In the genomic region with DNA sequence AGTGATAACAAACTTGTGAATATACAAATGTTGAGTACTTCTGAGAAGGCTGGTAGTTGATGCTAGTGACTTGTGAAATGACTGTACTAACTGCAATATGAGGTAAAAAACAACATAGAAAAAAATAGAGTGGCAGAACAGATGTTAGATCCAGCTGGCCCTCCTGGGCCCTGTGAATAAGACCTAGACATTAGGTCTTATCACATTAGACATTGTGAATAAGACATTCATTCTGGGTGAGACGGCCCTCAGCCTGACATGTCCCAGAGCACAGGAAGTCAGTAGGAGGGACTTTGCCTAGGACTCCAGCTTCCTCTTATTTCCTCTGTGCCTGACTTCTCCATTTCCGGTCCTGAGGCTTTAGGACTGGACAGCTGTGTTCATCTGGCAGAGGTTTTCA, we compare ENCODE assay signal across 3 cellular contexts.
TF ChIP-seq lines count a peak whose summit lies in the region.

No MANE protein-coding gene starts in this region.

TF ChIP-seq in SK-N-SH, 30 proteins besides CTCF, POLR2A, EP300 and RAD21:
- TF ChIP-seq GABPA (IDR thresholded peaks at IDR 0.05; ENCODE audit: low read depth) (peak; percentile 64), YY1 (IDR thresholded peaks at IDR 0.05; ENCODE audit: low read depth) (no peak), TCF12 (IDR thresholded peaks at IDR 0.05) (peak; percentile 16; the same call in 1 of the 2 replicates)
TF ChIP-seq in SK-N-SH: peak in this region for 2.

TF ChIP-seq in SK-N-SH treated with all-trans-retinoic acid at 6 μM for 48 hours, 23 proteins besides CTCF, POLR2A, EP300 and RAD21:
- no peak for TF ChIP-seq ZNF565 (CRISPR knock-in tag; conservative IDR thresholded peaks at IDR 0.05; ENCODE audit: low read depth)
- no peak for TF ChIP-seq ESRRG (CRISPR knock-in tag; IDR thresholded peaks at IDR 0.05)
- no peak for TF ChIP-seq GLIS3 (CRISPR knock-in tag; IDR thresholded peaks at IDR 0.05)
- no peak for TF ChIP-seq PPARA (CRISPR knock-in tag; IDR thresholded peaks at IDR 0.05; ENCODE audit: borderline replicate concordance)
- no peak for TF ChIP-seq TOX (CRISPR knock-in tag; IDR thresholded peaks at IDR 0.05; ENCODE audit: borderline replicate concordance)
- no peak for TF ChIP-seq CSDC2 (CRISPR knock-in tag; IDR thresholded peaks at IDR 0.05)
- TF ChIP-seq, protein P1, sequence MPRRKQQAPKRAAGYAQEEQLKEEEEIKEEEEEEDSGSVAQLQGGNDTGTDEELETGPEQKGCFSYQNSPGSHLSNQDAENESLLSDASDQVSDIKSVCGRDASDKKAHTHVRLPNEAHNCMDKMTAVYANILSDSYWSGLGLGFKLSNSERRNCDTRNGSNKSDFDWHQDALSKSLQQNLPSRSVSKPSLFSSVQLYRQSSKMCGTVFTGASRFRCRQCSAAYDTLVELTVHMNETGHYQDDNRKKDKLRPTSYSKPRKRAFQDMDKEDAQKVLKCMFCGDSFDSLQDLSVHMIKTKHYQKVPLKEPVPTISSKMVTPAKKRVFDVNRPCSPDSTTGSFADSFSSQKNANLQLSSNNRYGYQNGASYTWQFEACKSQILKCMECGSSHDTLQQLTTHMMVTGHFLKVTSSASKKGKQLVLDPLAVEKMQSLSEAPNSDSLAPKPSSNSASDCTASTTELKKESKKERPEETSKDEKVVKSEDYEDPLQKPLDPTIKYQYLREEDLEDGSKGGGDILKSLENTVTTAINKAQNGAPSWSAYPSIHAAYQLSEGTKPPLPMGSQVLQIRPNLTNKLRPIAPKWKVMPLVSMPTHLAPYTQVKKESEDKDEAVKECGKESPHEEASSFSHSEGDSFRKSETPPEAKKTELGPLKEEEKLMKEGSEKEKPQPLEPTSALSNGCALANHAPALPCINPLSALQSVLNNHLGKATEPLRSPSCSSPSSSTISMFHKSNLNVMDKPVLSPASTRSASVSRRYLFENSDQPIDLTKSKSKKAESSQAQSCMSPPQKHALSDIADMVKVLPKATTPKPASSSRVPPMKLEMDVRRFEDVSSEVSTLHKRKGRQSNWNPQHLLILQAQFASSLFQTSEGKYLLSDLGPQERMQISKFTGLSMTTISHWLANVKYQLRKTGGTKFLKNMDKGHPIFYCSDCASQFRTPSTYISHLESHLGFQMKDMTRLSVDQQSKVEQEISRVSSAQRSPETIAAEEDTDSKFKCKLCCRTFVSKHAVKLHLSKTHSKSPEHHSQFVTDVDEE (CRISPR knock-in tag; IDR thresholded peaks at IDR 0.05) = no peak
TF ChIP-seq in SK-N-SH treated with all-trans-retinoic acid at 6 μM for 48 hours: peak in this region for 0.

TF ChIP-seq in K562, 482 proteins besides CTCF, POLR2A, EP300 and RAD21 (continues in another document):
- TF ChIP-seq, protein P2, sequence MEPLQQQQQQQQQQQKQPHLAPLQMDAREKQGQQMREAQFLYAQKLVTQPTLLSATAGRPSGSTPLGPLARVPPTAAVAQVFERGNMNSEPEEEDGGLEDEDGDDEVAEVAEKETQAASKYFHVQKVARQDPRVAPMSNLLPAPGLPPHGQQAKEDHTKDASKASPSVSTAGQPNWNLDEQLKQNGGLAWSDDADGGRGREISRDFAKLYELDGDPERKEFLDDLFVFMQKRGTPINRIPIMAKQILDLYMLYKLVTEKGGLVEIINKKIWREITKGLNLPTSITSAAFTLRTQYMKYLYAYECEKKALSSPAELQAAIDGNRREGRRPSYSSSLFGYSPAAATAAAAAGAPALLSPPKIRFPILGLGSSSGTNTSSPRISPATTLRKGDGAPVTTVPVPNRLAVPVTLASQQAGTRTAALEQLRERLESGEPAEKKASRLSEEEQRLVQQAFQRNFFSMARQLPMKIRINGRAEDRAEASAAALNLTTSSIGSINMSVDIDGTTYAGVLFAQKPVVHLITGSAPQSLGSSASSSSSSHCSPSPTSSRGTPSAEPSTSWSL (CRISPR knock-in tag; IDR thresholded peaks at IDR 0.05; ENCODE audit: borderline replicate concordance) = no peak
- no peak for TF ChIP-seq NR4A1 (CRISPR knock-in tag; IDR thresholded peaks at IDR 0.05)
- TF ChIP-seq NR4A1 (tag; IDR thresholded peaks at IDR 0.05) = no peak
- TF ChIP-seq EHMT2 (IDR thresholded peaks at IDR 0.05) = no peak
- no peak for TF ChIP-seq FUS (optimal IDR thresholded peaks at IDR 0.05; ENCODE audit: low read depth, low read length)
- TF ChIP-seq, protein P3, sequence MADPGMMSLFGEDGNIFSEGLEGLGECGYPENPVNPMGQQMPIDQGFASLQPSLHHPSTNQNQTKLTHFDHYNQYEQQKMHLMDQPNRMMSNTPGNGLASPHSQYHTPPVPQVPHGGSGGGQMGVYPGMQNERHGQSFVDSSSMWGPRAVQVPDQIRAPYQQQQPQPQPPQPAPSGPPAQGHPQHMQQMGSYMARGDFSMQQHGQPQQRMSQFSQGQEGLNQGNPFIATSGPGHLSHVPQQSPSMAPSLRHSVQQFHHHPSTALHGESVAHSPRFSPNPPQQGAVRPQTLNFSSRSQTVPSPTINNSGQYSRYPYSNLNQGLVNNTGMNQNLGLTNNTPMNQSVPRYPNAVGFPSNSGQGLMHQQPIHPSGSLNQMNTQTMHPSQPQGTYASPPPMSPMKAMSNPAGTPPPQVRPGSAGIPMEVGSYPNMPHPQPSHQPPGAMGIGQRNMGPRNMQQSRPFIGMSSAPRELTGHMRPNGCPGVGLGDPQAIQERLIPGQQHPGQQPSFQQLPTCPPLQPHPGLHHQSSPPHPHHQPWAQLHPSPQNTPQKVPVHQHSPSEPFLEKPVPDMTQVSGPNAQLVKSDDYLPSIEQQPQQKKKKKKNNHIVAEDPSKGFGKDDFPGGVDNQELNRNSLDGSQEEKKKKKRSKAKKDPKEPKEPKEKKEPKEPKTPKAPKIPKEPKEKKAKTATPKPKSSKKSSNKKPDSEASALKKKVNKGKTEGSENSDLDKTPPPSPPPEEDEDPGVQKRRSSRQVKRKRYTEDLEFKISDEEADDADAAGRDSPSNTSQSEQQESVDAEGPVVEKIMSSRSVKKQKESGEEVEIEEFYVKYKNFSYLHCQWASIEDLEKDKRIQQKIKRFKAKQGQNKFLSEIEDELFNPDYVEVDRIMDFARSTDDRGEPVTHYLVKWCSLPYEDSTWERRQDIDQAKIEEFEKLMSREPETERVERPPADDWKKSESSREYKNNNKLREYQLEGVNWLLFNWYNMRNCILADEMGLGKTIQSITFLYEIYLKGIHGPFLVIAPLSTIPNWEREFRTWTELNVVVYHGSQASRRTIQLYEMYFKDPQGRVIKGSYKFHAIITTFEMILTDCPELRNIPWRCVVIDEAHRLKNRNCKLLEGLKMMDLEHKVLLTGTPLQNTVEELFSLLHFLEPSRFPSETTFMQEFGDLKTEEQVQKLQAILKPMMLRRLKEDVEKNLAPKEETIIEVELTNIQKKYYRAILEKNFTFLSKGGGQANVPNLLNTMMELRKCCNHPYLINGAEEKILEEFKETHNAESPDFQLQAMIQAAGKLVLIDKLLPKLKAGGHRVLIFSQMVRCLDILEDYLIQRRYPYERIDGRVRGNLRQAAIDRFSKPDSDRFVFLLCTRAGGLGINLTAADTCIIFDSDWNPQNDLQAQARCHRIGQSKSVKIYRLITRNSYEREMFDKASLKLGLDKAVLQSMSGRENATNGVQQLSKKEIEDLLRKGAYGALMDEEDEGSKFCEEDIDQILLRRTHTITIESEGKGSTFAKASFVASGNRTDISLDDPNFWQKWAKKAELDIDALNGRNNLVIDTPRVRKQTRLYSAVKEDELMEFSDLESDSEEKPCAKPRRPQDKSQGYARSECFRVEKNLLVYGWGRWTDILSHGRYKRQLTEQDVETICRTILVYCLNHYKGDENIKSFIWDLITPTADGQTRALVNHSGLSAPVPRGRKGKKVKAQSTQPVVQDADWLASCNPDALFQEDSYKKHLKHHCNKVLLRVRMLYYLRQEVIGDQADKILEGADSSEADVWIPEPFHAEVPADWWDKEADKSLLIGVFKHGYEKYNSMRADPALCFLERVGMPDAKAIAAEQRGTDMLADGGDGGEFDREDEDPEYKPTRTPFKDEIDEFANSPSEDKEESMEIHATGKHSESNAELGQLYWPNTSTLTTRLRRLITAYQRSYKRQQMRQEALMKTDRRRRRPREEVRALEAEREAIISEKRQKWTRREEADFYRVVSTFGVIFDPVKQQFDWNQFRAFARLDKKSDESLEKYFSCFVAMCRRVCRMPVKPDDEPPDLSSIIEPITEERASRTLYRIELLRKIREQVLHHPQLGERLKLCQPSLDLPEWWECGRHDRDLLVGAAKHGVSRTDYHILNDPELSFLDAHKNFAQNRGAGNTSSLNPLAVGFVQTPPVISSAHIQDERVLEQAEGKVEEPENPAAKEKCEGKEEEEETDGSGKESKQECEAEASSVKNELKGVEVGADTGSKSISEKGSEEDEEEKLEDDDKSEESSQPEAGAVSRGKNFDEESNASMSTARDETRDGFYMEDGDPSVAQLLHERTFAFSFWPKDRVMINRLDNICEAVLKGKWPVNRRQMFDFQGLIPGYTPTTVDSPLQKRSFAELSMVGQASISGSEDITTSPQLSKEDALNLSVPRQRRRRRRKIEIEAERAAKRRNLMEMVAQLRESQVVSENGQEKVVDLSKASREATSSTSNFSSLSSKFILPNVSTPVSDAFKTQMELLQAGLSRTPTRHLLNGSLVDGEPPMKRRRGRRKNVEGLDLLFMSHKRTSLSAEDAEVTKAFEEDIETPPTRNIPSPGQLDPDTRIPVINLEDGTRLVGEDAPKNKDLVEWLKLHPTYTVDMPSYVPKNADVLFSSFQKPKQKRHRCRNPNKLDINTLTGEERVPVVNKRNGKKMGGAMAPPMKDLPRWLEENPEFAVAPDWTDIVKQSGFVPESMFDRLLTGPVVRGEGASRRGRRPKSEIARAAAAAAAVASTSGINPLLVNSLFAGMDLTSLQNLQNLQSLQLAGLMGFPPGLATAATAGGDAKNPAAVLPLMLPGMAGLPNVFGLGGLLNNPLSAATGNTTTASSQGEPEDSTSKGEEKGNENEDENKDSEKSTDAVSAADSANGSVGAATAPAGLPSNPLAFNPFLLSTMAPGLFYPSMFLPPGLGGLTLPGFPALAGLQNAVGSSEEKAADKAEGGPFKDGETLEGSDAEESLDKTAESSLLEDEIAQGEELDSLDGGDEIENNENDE (IDR thresholded peaks at IDR 0.05; ENCODE audit: low read depth, low read length) = no peak
- TF ChIP-seq GABPA (tag; conservative IDR thresholded peaks at IDR 0.05; ENCODE audit: low read depth) = peak; percentile 83
- no peak for TF ChIP-seq SIX5 (IDR thresholded peaks at IDR 0.05; ENCODE audit: borderline replicate concordance in 1 of 2, insufficient read depth in 1 of 2, low read depth in 1 of 2, low read length in 2 of 2)
- peak; percentile 67; the same call in 1 of the 2 replicates for TF ChIP-seq GABPB1 (CRISPR knock-in tag; IDR thresholded peaks at IDR 0.05)
- TF ChIP-seq POU5F1 (IDR thresholded peaks at IDR 0.05; ENCODE audit: borderline replicate concordance, low read depth, low read length, partially characterized antibody) = no peak
- TF ChIP-seq, protein P4, sequence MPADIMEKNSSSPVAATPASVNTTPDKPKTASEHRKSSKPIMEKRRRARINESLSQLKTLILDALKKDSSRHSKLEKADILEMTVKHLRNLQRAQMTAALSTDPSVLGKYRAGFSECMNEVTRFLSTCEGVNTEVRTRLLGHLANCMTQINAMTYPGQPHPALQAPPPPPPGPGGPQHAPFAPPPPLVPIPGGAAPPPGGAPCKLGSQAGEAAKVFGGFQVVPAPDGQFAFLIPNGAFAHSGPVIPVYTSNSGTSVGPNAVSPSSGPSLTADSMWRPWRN (IDR thresholded peaks at IDR 0.05; ENCODE audit: low read depth) = no peak
- TF ChIP-seq FOSL1 (tag; conservative IDR thresholded peaks at IDR 0.05) = no peak
- TF ChIP-seq CREBBP (IDR thresholded peaks at IDR 0.05; ENCODE audit: low read depth, low read length) = no peak
- TF ChIP-seq, protein P5, sequence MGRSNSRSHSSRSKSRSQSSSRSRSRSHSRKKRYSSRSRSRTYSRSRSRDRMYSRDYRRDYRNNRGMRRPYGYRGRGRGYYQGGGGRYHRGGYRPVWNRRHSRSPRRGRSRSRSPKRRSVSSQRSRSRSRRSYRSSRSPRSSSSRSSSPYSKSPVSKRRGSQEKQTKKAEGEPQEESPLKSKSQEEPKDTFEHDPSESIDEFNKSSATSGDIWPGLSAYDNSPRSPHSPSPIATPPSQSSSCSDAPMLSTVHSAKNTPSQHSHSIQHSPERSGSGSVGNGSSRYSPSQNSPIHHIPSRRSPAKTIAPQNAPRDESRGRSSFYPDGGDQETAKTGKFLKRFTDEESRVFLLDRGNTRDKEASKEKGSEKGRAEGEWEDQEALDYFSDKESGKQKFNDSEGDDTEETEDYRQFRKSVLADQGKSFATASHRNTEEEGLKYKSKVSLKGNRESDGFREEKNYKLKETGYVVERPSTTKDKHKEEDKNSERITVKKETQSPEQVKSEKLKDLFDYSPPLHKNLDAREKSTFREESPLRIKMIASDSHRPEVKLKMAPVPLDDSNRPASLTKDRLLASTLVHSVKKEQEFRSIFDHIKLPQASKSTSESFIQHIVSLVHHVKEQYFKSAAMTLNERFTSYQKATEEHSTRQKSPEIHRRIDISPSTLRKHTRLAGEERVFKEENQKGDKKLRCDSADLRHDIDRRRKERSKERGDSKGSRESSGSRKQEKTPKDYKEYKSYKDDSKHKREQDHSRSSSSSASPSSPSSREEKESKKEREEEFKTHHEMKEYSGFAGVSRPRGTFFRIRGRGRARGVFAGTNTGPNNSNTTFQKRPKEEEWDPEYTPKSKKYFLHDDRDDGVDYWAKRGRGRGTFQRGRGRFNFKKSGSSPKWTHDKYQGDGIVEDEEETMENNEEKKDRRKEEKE (IDR thresholded peaks at IDR 0.05; ENCODE audit: borderline replicate concordance in 1 of 2, control insufficient read depth in 1 of 2, low read depth in 2 of 2, low read length in 1 of 2) = no peak
- no peak for TF ChIP-seq ZFP30 (CRISPR knock-in tag; IDR thresholded peaks at IDR 0.05; ENCODE audit: borderline replicate concordance)
- no peak for TF ChIP-seq SMARCA4 (IDR thresholded peaks at IDR 0.05)
- no peak for TF ChIP-seq NEUROD1 (IDR thresholded peaks at IDR 0.05; ENCODE audit: borderline replicate concordance, low read depth, low read length, partially characterized antibody)
- 0 out of 2 replicates have a peak, but pooled peaks have one; percentile 20 for TF ChIP-seq ETV1 (tag; conservative IDR thresholded peaks at IDR 0.05; ENCODE audit: low read depth)
- no peak for TF ChIP-seq SMAD3 (CRISPR knock-in tag; conservative IDR thresholded peaks at IDR 0.05)
- TF ChIP-seq, protein P6, sequence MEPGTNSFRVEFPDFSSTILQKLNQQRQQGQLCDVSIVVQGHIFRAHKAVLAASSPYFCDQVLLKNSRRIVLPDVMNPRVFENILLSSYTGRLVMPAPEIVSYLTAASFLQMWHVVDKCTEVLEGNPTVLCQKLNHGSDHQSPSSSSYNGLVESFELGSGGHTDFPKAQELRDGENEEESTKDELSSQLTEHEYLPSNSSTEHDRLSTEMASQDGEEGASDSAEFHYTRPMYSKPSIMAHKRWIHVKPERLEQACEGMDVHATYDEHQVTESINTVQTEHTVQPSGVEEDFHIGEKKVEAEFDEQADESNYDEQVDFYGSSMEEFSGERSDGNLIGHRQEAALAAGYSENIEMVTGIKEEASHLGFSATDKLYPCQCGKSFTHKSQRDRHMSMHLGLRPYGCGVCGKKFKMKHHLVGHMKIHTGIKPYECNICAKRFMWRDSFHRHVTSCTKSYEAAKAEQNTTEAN (CRISPR knock-in tag; IDR thresholded peaks at IDR 0.05) = no peak
- no peak for TF ChIP-seq ZNF408 (CRISPR knock-in tag; IDR thresholded peaks at IDR 0.05; ENCODE audit: low read depth)
- no peak for TF ChIP-seq CCNT2 (IDR thresholded peaks at IDR 0.05; ENCODE audit: borderline replicate concordance, extremely low read depth, insufficient read length, low read depth, low read length)
